In the genomic region with DNA sequence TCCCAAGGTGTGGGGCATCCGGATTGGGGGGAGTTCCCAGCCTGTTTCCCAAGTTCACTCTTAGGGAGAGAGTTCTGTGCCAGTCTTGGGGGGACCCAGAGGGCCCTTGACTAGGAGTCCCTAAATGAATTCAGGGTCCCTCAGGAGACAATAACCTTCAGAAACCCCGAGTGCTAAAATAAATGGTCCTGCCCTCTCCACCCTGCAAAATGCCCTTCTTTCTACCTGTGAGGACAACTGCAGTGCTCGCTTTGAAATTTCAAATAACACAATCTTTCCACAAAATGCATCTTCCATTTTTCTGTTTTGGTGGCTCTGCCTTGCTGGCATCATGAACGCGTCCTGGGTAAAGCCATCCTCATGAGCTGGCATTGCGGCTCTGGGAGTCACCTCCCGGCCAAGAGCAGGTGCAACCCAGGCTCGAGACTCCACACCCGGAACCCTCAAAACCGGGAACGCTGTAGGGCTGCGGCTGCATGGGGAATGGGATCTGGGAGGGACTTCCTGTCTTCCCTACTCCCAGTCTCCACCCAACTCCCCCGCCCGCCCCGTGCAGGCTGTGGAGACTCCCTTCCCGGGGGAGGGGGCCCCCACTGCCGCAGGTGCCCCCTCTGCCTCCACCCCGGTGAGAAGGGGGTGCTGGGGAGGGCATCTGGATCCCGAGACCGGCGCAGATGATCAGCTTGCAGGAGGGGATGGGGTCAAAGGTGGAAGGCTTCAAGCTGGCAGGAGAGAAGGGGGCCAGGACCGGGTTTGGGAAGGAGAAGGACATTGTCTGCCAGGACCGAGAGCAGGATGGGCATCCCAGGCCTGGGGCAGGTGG, we compare ENCODE assay signal across 1 cellular context.
TF ChIP-seq lines count a peak whose summit lies in the region.

ZNF205 (plus strand) TSS at position 529 of the 823 bp plus-strand sequence. CDS start 845 bp downstream, outside the sequence.

TF ChIP-seq in HepG2, 621 proteins besides CTCF, POLR2A, EP300 and RAD21 (continued from another document and continues in another):
- TF ChIP-seq ZBTB4 (CRISPR knock-in tag; IDR thresholded peaks at IDR 0.05; ENCODE audit: borderline replicate concordance) (no peak), NCOR1 (IDR thresholded peaks at IDR 0.05; ENCODE audit: borderline replicate concordance, low read length) (no peak; the same call in 1 of the 2 replicates), ZSCAN22 (CRISPR knock-in tag; IDR thresholded peaks at IDR 0.05) (no peak), ZNF841 (CRISPR knock-in tag; IDR thresholded peaks at IDR 0.05; ENCODE audit: borderline replicate concordance) (no peak), ZNF264 (CRISPR knock-in tag; IDR thresholded peaks at IDR 0.05) (no peak; the same call in 1 of the 2 replicates), RFX3 (CRISPR knock-in tag; IDR thresholded peaks at IDR 0.05) (0 out of 2 replicates have a peak, but pooled peaks have one; percentile 29), SRSF4 (IDR thresholded peaks at IDR 0.05; ENCODE audit: low read depth, low read length, poor library complexity, severe bottlenecking) (no peak), ZSCAN31 (CRISPR knock-in tag; IDR thresholded peaks at IDR 0.05; ENCODE audit: low read depth) (no peak), KLF13 (CRISPR knock-in tag; IDR thresholded peaks at IDR 0.05) (no peak), ELF3 (CRISPR knock-in tag; IDR thresholded peaks at IDR 0.05) (peak; percentile 65), NAIF1 (CRISPR knock-in tag; IDR thresholded peaks at IDR 0.05; ENCODE audit: borderline replicate concordance) (peak; percentile 74), MBNL3 (CRISPR knock-in tag; conservative IDR thresholded peaks at IDR 0.05) (no peak), DNMT1 (CRISPR knock-in tag; IDR thresholded peaks at IDR 0.05) (peak; percentile 64; the same call in 1 of the 2 replicates), CSRNP1 (CRISPR knock-in tag; IDR thresholded peaks at IDR 0.05) (no peak), PITX1 (CRISPR knock-in tag; IDR thresholded peaks at IDR 0.05) (peak; percentile 79; the same call in 1 of the 2 replicates), ZNF263 (CRISPR knock-in tag; IDR thresholded peaks at IDR 0.05) (no peak), CENPBD1 (CRISPR knock-in tag; IDR thresholded peaks at IDR 0.05; ENCODE audit: borderline replicate concordance, low read depth) (no peak), ZNF12 (CRISPR knock-in tag; IDR thresholded peaks at IDR 0.05) (peak; percentile 71; the same call in 1 of the 2 replicates), ADNP (CRISPR knock-in tag; IDR thresholded peaks at IDR 0.05) (no peak), ETV6 (CRISPR knock-in tag; conservative IDR thresholded peaks at IDR 0.05) (no peak), ZNF260 (CRISPR knock-in tag; IDR thresholded peaks at IDR 0.05; ENCODE audit: borderline replicate concordance, low read depth) (no peak), ARNT (IDR thresholded peaks at IDR 0.05) (no peak), SMYD3 (CRISPR knock-in tag; IDR thresholded peaks at IDR 0.05) (no peak), SP140L (CRISPR knock-in tag; IDR thresholded peaks at IDR 0.05; ENCODE audit: borderline replicate concordance) (0 out of 2 replicates have a peak, but pooled peaks have one; percentile 47), ZNF225 (CRISPR knock-in tag; IDR thresholded peaks at IDR 0.05) (no peak), ZNF333 (CRISPR knock-in tag; IDR thresholded peaks at IDR 0.05; ENCODE audit: borderline replicate concordance) (peak; percentile 47; the same call in 1 of the 2 replicates), ZNF496 (CRISPR knock-in tag; IDR thresholded peaks at IDR 0.05; ENCODE audit: insufficient replicate concordance) (no peak), CCAR2 (optimal IDR thresholded peaks at IDR 0.05; ENCODE audit: low read depth, low read length) (no peak), SNAPC2 (CRISPR knock-in tag; IDR thresholded peaks at IDR 0.05) (no peak), HINFP (CRISPR knock-in tag; IDR thresholded peaks at IDR 0.05; ENCODE audit: low read depth) (peak; percentile 76; the same call in 1 of the 2 replicates), FOXJ3 (CRISPR knock-in tag; IDR thresholded peaks at IDR 0.05; ENCODE audit: borderline replicate concordance) (no peak), TCF12 (IDR thresholded peaks at IDR 0.05) (no peak), TCF12 (CRISPR knock-in tag; IDR thresholded peaks at IDR 0.05) (no peak), POLR2AphosphoS5 (IDR thresholded peaks at IDR 0.05; ENCODE audit: low read depth, low read length) (peak; percentile 62), KLF16 (CRISPR knock-in tag; IDR thresholded peaks at IDR 0.05) (peak in 1 of 2 experiments; percentile 91; a peak in 2 of 4 replicates), ZMYM3 (CRISPR knock-in tag; IDR thresholded peaks at IDR 0.05) (no peak), ZNF274 (CRISPR knock-in tag; IDR thresholded peaks at IDR 0.05) (peak; percentile 77)
- TF ChIP-seq, protein P1, sequence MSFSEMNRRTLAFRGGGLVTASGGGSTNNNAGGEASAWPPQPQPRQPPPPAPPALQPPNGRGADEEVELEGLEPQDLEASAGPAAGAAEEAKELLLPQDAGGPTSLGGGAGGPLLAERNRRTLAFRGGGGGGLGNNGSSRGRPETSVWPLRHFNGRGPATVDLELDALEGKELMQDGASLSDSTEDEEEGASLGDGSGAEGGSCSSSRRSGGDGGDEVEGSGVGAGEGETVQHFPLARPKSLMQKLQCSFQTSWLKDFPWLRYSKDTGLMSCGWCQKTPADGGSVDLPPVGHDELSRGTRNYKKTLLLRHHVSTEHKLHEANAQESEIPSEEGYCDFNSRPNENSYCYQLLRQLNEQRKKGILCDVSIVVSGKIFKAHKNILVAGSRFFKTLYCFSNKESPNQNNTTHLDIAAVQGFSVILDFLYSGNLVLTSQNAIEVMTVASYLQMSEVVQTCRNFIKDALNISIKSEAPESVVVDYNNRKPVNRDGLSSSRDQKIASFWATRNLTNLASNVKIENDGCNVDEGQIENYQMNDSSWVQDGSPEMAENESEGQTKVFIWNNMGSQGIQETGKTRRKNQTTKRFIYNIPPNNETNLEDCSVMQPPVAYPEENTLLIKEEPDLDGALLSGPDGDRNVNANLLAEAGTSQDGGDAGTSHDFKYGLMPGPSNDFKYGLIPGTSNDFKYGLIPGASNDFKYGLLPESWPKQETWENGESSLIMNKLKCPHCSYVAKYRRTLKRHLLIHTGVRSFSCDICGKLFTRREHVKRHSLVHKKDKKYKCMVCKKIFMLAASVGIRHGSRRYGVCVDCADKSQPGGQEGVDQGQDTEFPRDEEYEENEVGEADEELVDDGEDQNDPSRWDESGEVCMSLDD (CRISPR knock-in tag; IDR thresholded peaks at IDR 0.05; ENCODE audit: borderline replicate concordance): no peak
- TF ChIP-seq, protein P2, sequence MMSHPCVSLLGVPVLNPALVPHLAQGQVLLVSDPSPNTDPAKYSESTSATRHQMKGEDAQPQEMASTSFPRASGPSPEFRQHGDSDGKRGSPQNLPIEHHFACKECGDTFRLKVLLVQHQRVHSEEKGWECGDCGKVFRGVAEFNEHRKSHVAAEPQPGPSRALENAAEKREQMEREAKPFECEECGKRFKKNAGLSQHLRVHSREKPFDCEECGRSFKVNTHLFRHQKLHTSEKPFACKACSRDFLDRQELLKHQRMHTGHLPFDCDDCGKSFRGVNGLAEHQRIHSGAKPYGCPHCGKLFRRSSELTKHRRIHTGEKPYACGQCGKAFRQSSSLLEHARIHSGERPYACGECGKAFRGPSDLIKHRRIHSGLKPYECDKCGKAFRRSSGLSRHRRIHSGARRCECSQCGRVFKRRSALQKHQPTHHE (CRISPR knock-in tag; IDR thresholded peaks at IDR 0.05; ENCODE audit: borderline replicate concordance): peak; percentile 55; the same call in 1 of the 2 replicates
- TF ChIP-seq, protein P3, sequence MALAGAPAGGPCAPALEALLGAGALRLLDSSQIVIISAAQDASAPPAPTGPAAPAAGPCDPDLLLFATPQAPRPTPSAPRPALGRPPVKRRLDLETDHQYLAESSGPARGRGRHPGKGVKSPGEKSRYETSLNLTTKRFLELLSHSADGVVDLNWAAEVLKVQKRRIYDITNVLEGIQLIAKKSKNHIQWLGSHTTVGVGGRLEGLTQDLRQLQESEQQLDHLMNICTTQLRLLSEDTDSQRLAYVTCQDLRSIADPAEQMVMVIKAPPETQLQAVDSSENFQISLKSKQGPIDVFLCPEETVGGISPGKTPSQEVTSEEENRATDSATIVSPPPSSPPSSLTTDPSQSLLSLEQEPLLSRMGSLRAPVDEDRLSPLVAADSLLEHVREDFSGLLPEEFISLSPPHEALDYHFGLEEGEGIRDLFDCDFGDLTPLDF (CRISPR knock-in tag; IDR thresholded peaks at IDR 0.05): no peak
- TF ChIP-seq, protein P4, sequence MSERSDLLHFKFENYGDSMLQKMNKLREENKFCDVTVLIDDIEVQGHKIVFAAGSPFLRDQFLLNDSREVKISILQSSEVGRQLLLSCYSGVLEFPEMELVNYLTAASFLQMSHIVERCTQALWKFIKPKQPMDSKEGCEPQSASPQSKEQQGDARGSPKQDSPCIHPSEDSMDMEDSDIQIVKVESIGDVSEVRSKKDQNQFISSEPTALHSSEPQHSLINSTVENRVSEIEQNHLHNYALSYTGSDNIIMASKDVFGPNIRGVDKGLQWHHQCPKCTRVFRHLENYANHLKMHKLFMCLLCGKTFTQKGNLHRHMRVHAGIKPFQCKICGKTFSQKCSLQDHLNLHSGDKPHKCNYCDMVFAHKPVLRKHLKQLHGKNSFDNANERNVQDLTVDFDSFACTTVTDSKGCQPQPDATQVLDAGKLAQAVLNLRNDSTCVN (CRISPR knock-in tag; IDR thresholded peaks at IDR 0.05; ENCODE audit: borderline replicate concordance): peak; percentile 59; the same call in 1 of the 2 replicates
- TF ChIP-seq, protein P5, sequence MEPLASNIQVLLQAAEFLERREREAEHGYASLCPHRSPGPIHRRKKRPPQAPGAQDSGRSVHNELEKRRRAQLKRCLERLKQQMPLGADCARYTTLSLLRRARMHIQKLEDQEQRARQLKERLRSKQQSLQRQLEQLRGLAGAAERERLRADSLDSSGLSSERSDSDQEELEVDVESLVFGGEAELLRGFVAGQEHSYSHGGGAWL (CRISPR knock-in tag; IDR thresholded peaks at IDR 0.05): peak; percentile 71
